ENCODE assay signal across 8 cellular contexts in genomic region chr16:89256651-89257254, GRCh38. TPM values are rescaled to one million over a fixed set of nuclear protein-coding genes. Genes with fewer than 3 reads are reported as not detected.
DNase-seq lines count a peak whose midpoint lies in the region; ATAC-seq lines count a peak whose summit lies in the region.

No MANE protein-coding gene starts in this region.

- peak overlapping the region; percentile 14 to 73 (median 61); a peak in 19 of 22 replicates for H3K9ac ChIP-seq in BLaER1 treated with 17β-estradiol and CSF1 and Interleukin-3, amounts not matched to agents 10 nM and 100 nM

- DNase-seq in NCI-H1092 (lab: John Stamatoyannopoulos, UW), result peak; percentile 33
- DNase-seq in activated T-cell treated with anti-CD3 and anti-CD28 coated beads for 24 hours (ENCODE audit: low read depth), result peak; percentile 77
- peak; percentile 46 to 85 (median 72) for DNase-seq in naive thymus-derived CD8-positive, alpha-beta T cell
- DNase-seq in stimulated activated effector memory CD8-positive, alpha-beta T cell treated with anti-CD3 and anti-CD28 coated beads, Interleukin-12 subunit alpha, Interleukin-12 subunit beta, amount 100 ng/mL, for 72 hours (ENCODE audit: low spot score in 2 of 2), result peak; percentile 56 to 70
- no peak for DNase-seq in NOMO-1 (lab: John Stamatoyannopoulos, UW; ENCODE audit: unreplicated experiment in 2 of 2)

- H3K9me3 Mint-ChIP-seq in naive thymus-derived CD8-positive, alpha-beta T cell, result peaks cover 0 to under 1% (median 0%) of the 10 kb centered on the region in 9 donors
- no peaks in the 10 kb centered on the region for H3K9me3 Mint-ChIP-seq in stimulated activated effector memory CD8-positive, alpha-beta T cell treated with anti-CD3 and anti-CD28 coated beads, Interleukin-12 subunit alpha, Interleukin-12 subunit beta, amount 100 ng/mL, for 72 hours

- peaks cover 15 to 23% (median 19%) of the 10 kb centered on the region in 4 donors for H3K4me1 Mint-ChIP-seq in naive thymus-derived CD8-positive, alpha-beta T cell
- peaks cover 23% of the 10 kb centered on the region for H3K4me1 Mint-ChIP-seq in stimulated activated effector memory CD8-positive, alpha-beta T cell treated with anti-CD3 and anti-CD28 coated beads, Interleukin-12 subunit alpha, Interleukin-12 subunit beta, amount 100 ng/mL, for 72 hours

- 7 to 10% methylated on average over 43 to 57 of the region's 57 CpGs for WGBS in esophagus, 2 donors

- peaks cover 0 to 18% (median 4%) of the 10 kb centered on the region in 11 experiments; a peak in 7 of 22 replicates for H4K20me1 ChIP-seq in BLaER1 treated with 17β-estradiol and CSF1 and Interleukin-3, amounts not matched to agents 10 nM and 100 nM

- POLR2A ChIA-PET in naive thymus-derived CD8-positive, alpha-beta T cell (lab: Charles Lee), result no interaction called here

- peaks cover 3 to 22% (median 15%) of the 10 kb centered on the region in 5 donors for H3K27me3 Mint-ChIP-seq in naive thymus-derived CD8-positive, alpha-beta T cell

- H3K9me3 ChIP-seq in BLaER1 treated with 17β-estradiol and CSF1 and Interleukin-3, amounts not matched to agents 10 nM and 100 nM (replicated peaks in 1 of 11), result peaks cover 0 to 20% (median 6%) of the 10 kb centered on the region in 11 experiments; a peak in 14 of 22 replicates
- no peaks in the 10 kb centered on the region for H3K9me3 ChIP-seq in esophagus (ENCODE audit: control insufficient read depth in 2 of 2, insufficient read depth in 1 of 2, low read depth in 1 of 2, low read length in 1 of 2)

- peak overlapping the region in 8 of 10 donors; percentile 29 to 94 (median 74) for H3K27ac Mint-ChIP-seq in naive thymus-derived CD8-positive, alpha-beta T cell
- H3K27ac Mint-ChIP-seq in stimulated activated effector memory CD8-positive, alpha-beta T cell treated with anti-CD3 and anti-CD28 coated beads, Interleukin-12 subunit alpha, Interleukin-12 subunit beta, amount 100 ng/mL, for 72 hours, result peak overlapping the region; percentile 75

- peak; percentile 92 to 95 for ATAC-seq in naive thymus-derived CD8-positive, alpha-beta T cell
- peak; percentile 99 for ATAC-seq in stimulated activated effector memory CD8-positive, alpha-beta T cell treated with anti-CD3 and anti-CD28 coated beads, Interleukin-12 subunit alpha, Interleukin-12 subunit beta, amount 100 ng/mL, for 72 hours
- ATAC-seq in HG02981 (IDR thresholded peaks at IDR 0.05; ENCODE audit: unreplicated experiment), result no peak

- H3K36me3 ChIP-seq in BLaER1 treated with 17β-estradiol and CSF1 and Interleukin-3, amounts not matched to agents 10 nM and 100 nM, result no peaks in the 10 kb centered on the region
- H3K36me3 ChIP-seq in esophagus (ENCODE audit: control insufficient read depth in 2 of 2, insufficient read depth in 2 of 2, low read length in 1 of 2), result no peaks in the 10 kb centered on the region

- H3K36me3 Mint-ChIP-seq in naive thymus-derived CD8-positive, alpha-beta T cell, result no peaks in the 10 kb centered on the region
- H3K36me3 Mint-ChIP-seq in stimulated activated effector memory CD8-positive, alpha-beta T cell treated with anti-CD3 and anti-CD28 coated beads, Interleukin-12 subunit alpha, Interleukin-12 subunit beta, amount 100 ng/mL, for 72 hours, result peaks cover 6% of the 10 kb centered on the region

- peak overlapping the region; percentile 40 to 66 (median 54) for H3K4me3 ChIP-seq in BLaER1 treated with 17β-estradiol and CSF1 and Interleukin-3, amounts not matched to agents 10 nM and 100 nM
- peak overlapping the region; percentile 31 to 41 for H3K4me3 ChIP-seq in esophagus (ENCODE audit: low read depth in 1 of 2, low read length in 2 of 2)

- peaks cover 43 to 54% (median 51%) of the 10 kb centered on the region in 10 experiments for H3K4me1 ChIP-seq in BLaER1 treated with 17β-estradiol and CSF1 and Interleukin-3, amounts not matched to agents 10 nM and 100 nM
- H3K4me1 ChIP-seq in esophagus (ENCODE audit: control insufficient read depth in 2 of 2, insufficient read depth in 2 of 2, low read length in 1 of 2), result peaks cover 0 to 12% of the 10 kb centered on the region in 2 donors

- H3K4me3 Mint-ChIP-seq in naive thymus-derived CD8-positive, alpha-beta T cell, result peak overlapping the region; percentile 56 to 87 (median 76)
- H3K4me3 Mint-ChIP-seq in stimulated activated effector memory CD8-positive, alpha-beta T cell treated with anti-CD3 and anti-CD28 coated beads, Interleukin-12 subunit alpha, Interleukin-12 subunit beta, amount 100 ng/mL, for 72 hours, result peak overlapping the region; percentile 72

- peaks cover 33 to 44% (median 39%) of the 10 kb centered on the region in 11 experiments for H3K27me3 ChIP-seq in BLaER1 treated with 17β-estradiol and CSF1 and Interleukin-3, amounts not matched to agents 10 nM and 100 nM
- no peaks in the 10 kb centered on the region for H3K27me3 ChIP-seq in esophagus (ENCODE audit: control insufficient read depth in 1 of 2, insufficient read depth in 2 of 2, low read length in 2 of 2)

- H3K4me2 ChIP-seq in BLaER1 treated with 17β-estradiol and CSF1 and Interleukin-3, amounts not matched to agents 10 nM and 100 nM, result peak overlapping the region; percentile 77 to 98 (median 88)

- H3K27ac ChIP-seq in BLaER1 treated with 17β-estradiol and CSF1 and Interleukin-3, amounts not matched to agents 10 nM and 100 nM, result peak overlapping the region in 5 of 11 experiments; percentile 38 to 55 (median 45); a peak in 8 of 22 replicates
- H3K27ac ChIP-seq in esophagus (ENCODE audit: low read depth in 2 of 2, low read length in 1 of 2), result peak overlapping the region in 1 of 2 donors; percentile 39

RNA-seq across cellular contexts. Expression of gene ZNF778, which starts 39.2 kb away (rescaled TPM):
- 1 to 10 TPM; 1.4 to 2.9 TPM for polyA plus RNA-seq in esophagus
- 10 to 100 TPM in 1 of 2 experiments, 1 to 10 TPM in 1; 8.7 to 11.0 TPM for total RNA-seq in naive thymus-derived CD8-positive, alpha-beta T cell
- polyA plus RNA-seq in naive thymus-derived CD8-positive, alpha-beta T cell, result 1 to 10 TPM; 2.0 to 5.5 (median 2.9) TPM

RNA-seq across cellular contexts. Expression of gene SLC22A31, which starts 56.4 kb away (rescaled TPM):
- polyA plus RNA-seq in esophagus, result under 1 TPM; 0.14 to 0.16 TPM
- total RNA-seq in naive thymus-derived CD8-positive, alpha-beta T cell, result not detected
- polyA plus RNA-seq in naive thymus-derived CD8-positive, alpha-beta T cell, result not detected

Comparison
In these comparisons a context has a peak if more than half of its experiments do, and no peak if none do; other contexts are left out.
1. DNase-seq: peak in NCI-H1092 (single experiment), activated T-cell treated with anti-CD3 and anti-CD28 coated beads for 24 hours (single experiment), naive thymus-derived CD8-positive, alpha-beta T cell (10 of 10) and stimulated activated effector memory CD8-positive, alpha-beta T cell treated with anti-CD3 and anti-CD28 coated beads, Interleukin-12 subunit alpha, Interleukin-12 subunit beta, amount 100 ng/mL, for 72 hours (2 of 2); none in NOMO-1 (0 of 2).